In the genomic region with DNA sequence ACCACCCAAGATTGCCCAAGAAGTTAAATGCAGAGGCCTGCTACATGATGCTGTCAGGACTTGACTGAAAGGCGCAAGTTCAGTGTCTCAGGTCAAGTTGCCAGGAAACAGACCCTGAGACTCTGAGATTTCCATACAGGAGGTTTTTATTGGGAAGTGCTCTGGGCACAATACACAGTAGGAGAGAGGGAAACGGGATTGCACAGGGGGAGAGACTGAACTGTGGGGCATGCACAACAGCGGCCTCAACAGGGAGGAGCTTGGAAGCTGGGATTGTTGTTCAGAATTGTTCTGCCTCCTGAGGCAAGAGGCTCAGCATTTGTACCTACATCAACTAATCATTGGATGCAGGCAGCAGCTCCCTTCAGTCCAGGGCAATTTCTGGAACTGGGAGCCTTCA, we compare ENCODE assay signal across 21 cellular contexts. TPM values are rescaled to one million over a fixed set of nuclear protein-coding genes. Genes with fewer than 3 reads are reported as not detected.
DNase-seq lines count a peak whose midpoint lies in the region; ATAC-seq, FAIRE-seq and TF ChIP-seq lines count a peak whose summit lies in the region.
"Had no signal": no experiment of that assay in that cellular context is flagged by ENCODE, and none has a peak within 500 bp of the region (broad histone marks: within the 10 kb centered on the region; RNA-seq: fewer than 3 reads in every experiment).

No MANE protein-coding gene starts in this region.

- peaks cover 16% of the 10 kb centered on the region for H3K79me2 ChIP-seq in KMS-11 (ENCODE audit: insufficient read depth, low read depth)

- H3K4me1 ChIP-seq in Caco-2, result peaks cover 23% of the 10 kb centered on the region; the same call in 1 of the 2 replicates
- H3K4me1 ChIP-seq in KMS-11 (ENCODE audit: low read depth, poor library complexity, severe bottlenecking), result peaks cover 63% of the 10 kb centered on the region

- H3K4me3 ChIP-seq in Caco-2 (ENCODE audit: low read depth, low read length) (no peak overlapping the region), KMS-11 (IDR thresholded peaks at IDR 0.05; ENCODE audit: insufficient read depth, low read depth, low read length) (no peak overlapping the region)
- H3K4me3 ChIP-seq: ovary, smooth muscle cell had no signal

- no peak overlapping the region for H2AFZ ChIP-seq in KMS-11 (ENCODE audit: low read depth)

- DNase-seq in Caco-2 (no peak), natural killer cell (no peak), D721Med (ENCODE audit: insufficient read length, low spot score) (no peak), HFFc6 (no peak), glomerular visceral epithelial cell (ENCODE audit: extremely low spot score) (no peak), KG1 (lab: John Stamatoyannopoulos, UW) (no peak)
- no peak for DNase-seq in effector memory CD8-positive, alpha-beta T cell
- DNase-seq: activated CD4-positive, alpha-beta T cell treated with anti-CD3 and anti-CD28 coated beads, Interleukin-2, amount 50 U/mL, for 48 hours; activated effector memory CD4-positive, alpha-beta T cell treated with anti-CD3 and anti-CD28 coated beads, Interleukin-2, amount 50 U/mL, for 16 hours; DND-41; hypothalamus; Karpas-422; NCI-H1417; NCI-H2171 treated with DMSO at 0.1 percent for 48 hours; ovary; stimulated activated naive CD4-positive, alpha-beta T cell; T1000 had no signal

- H3K4me1 Mint-ChIP-seq in Caco-2 (ENCODE audit: low read depth, unreplicated experiment) (peaks cover 31% of the 10 kb centered on the region), natural killer cell (peaks cover 68 to 78% of the 10 kb centered on the region in 2 donors), HFFc6 (ENCODE audit: low read depth) (peaks cover 28% of the 10 kb centered on the region)
- peaks cover 36 to 54% of the 10 kb centered on the region in 2 donors for H3K4me1 Mint-ChIP-seq in effector memory CD8-positive, alpha-beta T cell (ENCODE audit: low read depth in 2 of 2)

- H3K36me3 ChIP-seq in Caco-2 (ENCODE audit: control insufficient read depth, insufficient read depth, low read length) (no peaks in the 10 kb centered on the region), KMS-11 (ENCODE audit: insufficient read depth) (no peaks in the 10 kb centered on the region)
- H3K36me3 ChIP-seq: ovary had no signal

- POLR2A ChIA-PET in Caco-2 (lab: Charles Lee), result no interaction called here

- TF ChIP-seq CTCF in Caco-2 (IDR thresholded peaks at IDR 0.05; ENCODE audit: insufficient read depth in 1 of 2, low read depth in 1 of 2, low read length in 1 of 2, severe bottlenecking in 1 of 2, unreplicated experiment in 1 of 2), result no peak
- no peak for TF ChIP-seq CTCF in KMS-11 (conservative IDR thresholded peaks at IDR 0.05; ENCODE audit: low read depth, low read length)
- TF ChIP-seq CTCF in natural killer cell (IDR thresholded peaks at IDR 0.05), result no peak
- TF ChIP-seq CTCF in D721Med (IDR thresholded peaks at IDR 0.05; ENCODE audit: insufficient read depth, missing control alignments), result no peak
- TF ChIP-seq CTCF in HFFc6 (IDR thresholded peaks at IDR 0.05), result no peak

- intact Hi-C loops in Caco-2 (cut with micrococcal nuclease; ENCODE audit: unreplicated experiment), result loop anchor here (5.0 kb wide), 1 partner anchor 40 kb away; no protein-coding TSS in a partner anchor
- intact Hi-C loops in natural killer cell (cut with micrococcal nuclease), result loop anchor here (10.0 kb wide), 1 partner anchor 148 kb away; no protein-coding TSS in a partner anchor

- H4K20me1 ChIP-seq in KMS-11 (ENCODE audit: insufficient read depth), result no peaks in the 10 kb centered on the region

- H3K4me2 ChIP-seq in KMS-11, result peak overlapping the region; percentile 93; the same call in 1 of the 2 replicates
- H3K4me2 ChIP-seq: smooth muscle cell had no signal

- peak overlapping the region; percentile 59; the same call in 1 of the 2 replicates for H3K27ac ChIP-seq in KMS-11
- H3K27ac ChIP-seq: ovary had no signal

- H3K27me3 ChIP-seq in Caco-2 (replicated peaks; ENCODE audit: control insufficient read depth, insufficient read depth, low read length) (no peaks in the 10 kb centered on the region), KMS-11 (ENCODE audit: insufficient read depth, low read depth) (no peaks in the 10 kb centered on the region)
- H3K27me3 ChIP-seq: ovary had no signal

- no peaks in the 10 kb centered on the region for H3K9me3 Mint-ChIP-seq in Caco-2 (ENCODE audit: unreplicated experiment)
- H3K9me3 Mint-ChIP-seq in effector memory CD8-positive, alpha-beta T cell, result no peaks in the 10 kb centered on the region
- no peaks in the 10 kb centered on the region for H3K9me3 Mint-ChIP-seq in natural killer cell
- H3K9me3 Mint-ChIP-seq in HFFc6, result no peaks in the 10 kb centered on the region

- peak overlapping the region; percentile 37 for H3K27ac Mint-ChIP-seq in Caco-2 (ENCODE audit: unreplicated experiment)
- H3K27ac Mint-ChIP-seq in effector memory CD8-positive, alpha-beta T cell, result peak overlapping the region; percentile 86 to 89
- H3K27ac Mint-ChIP-seq in natural killer cell, result peak overlapping the region; percentile 68 to 74
- H3K27ac Mint-ChIP-seq in HFFc6, result no peak overlapping the region; the same call in 1 of the 2 replicates

- CTCF ChIA-PET in Caco-2 (lab: Charles Lee), result no interaction called here

- ATAC-seq in effector memory CD8-positive, alpha-beta T cell (replicated peaks), result no peak
- ATAC-seq in natural killer cell, result no peak
- ATAC-seq: HCT116 had no signal

- no peaks in the 10 kb centered on the region for H3K9me3 ChIP-seq in Caco-2
- H3K9me3 ChIP-seq: ovary had no signal

- BruUV-seq in Caco-2 (replicated peaks; lab: Mats Ljungman, UMichigan), result no TSS peak

- FAIRE-seq in D721Med (lab: Jason Lieb, UNC), result no peak

- H3K36me3 Mint-ChIP-seq in Caco-2 (ENCODE audit: insufficient read depth, unreplicated experiment) (peaks cover 6% of the 10 kb centered on the region), natural killer cell (peaks cover 23% of the 10 kb centered on the region), HFFc6 (ENCODE audit: low read depth) (no peaks in the 10 kb centered on the region)
- peaks cover 24% of the 10 kb centered on the region for H3K36me3 Mint-ChIP-seq in effector memory CD8-positive, alpha-beta T cell (ENCODE audit: insufficient read depth)
- H3K36me3 Mint-ChIP-seq: brain had no signal

- no peak overlapping the region for H3K4me3 Mint-ChIP-seq in Caco-2 (ENCODE audit: unreplicated experiment)
- H3K4me3 Mint-ChIP-seq in effector memory CD8-positive, alpha-beta T cell, result no peak overlapping the region
- H3K4me3 Mint-ChIP-seq in natural killer cell, result no peak overlapping the region
- H3K4me3 Mint-ChIP-seq in HFFc6, result no peak overlapping the region
- H3K4me3 Mint-ChIP-seq: brain had no signal

- H3K27me3 Mint-ChIP-seq in Caco-2 (ENCODE audit: insufficient read depth, unreplicated experiment) (no peaks in the 10 kb centered on the region), natural killer cell (ENCODE audit: low read depth in 2 of 2) (no peaks in the 10 kb centered on the region), HFFc6 (ENCODE audit: insufficient read depth) (peaks cover 7% of the 10 kb centered on the region)
- H3K27me3 Mint-ChIP-seq in effector memory CD8-positive, alpha-beta T cell, result no peaks in the 10 kb centered on the region

- H3K9ac ChIP-seq in KMS-11, result no peak overlapping the region

RNA-seq across cellular contexts. Expression of gene STX11, which starts 6.7 kb away (rescaled TPM):
- total RNA-seq in Caco-2 (2022) (1.3 TPM in 2 replicates), natural killer cell (10 to 100 TPM; 21.9 to 38.3 (median 34.2) TPM)
- under 1 TPM; 0.30 to 0.53 (median 0.37) TPM for total RNA-seq in HFFc6 (2021; fragmentation: NEBNext Ultra II Directional; extraction: Animal tissue kit (Norgen Biotek cat#: 25700))
